10 cellular contexts compared by ENCODE assay signal in genomic region chr14:69684461-69685183, GRCh38.
A peak's percentile ranks its signal among the peaks of the same experiment; 100 is the strongest.
DNase-seq lines count a peak whose midpoint lies in the region; ATAC-seq and TF ChIP-seq lines count a peak whose summit lies in the region.
"Had no signal": no experiment of that assay in that cellular context is flagged by ENCODE, and none has a peak within 500 bp of the region (broad histone marks: within the 10 kb centered on the region; RNA-seq: fewer than 3 reads in every experiment).

No MANE protein-coding gene starts in this region.

- H3K4me3 Mint-ChIP-seq in activated CD4-positive, alpha-beta T cell treated with anti-CD3 and anti-CD28 coated beads, Interleukin-2, amount 10 ng/mL, durations not matched to agents 7 days and 5 days, result no peak overlapping the region
- no peak overlapping the region for H3K4me3 Mint-ChIP-seq in activated CD8-positive, alpha-beta T cell treated with anti-CD3 and anti-CD28 coated beads, Interleukin-2, amount 10 ng/mL, durations not matched to agents 7 days and 5 days
- H3K4me3 Mint-ChIP-seq in immature natural killer cell, result peak overlapping the region in 2 of 5 donors; percentile 17 to 42
- H3K4me3 Mint-ChIP-seq: mesothelial cell of epicardium had no signal

- peak overlapping the region; percentile 63 for H3K27ac Mint-ChIP-seq in activated CD4-positive, alpha-beta T cell treated with anti-CD3 and anti-CD28 coated beads, Interleukin-2, amount 10 ng/mL, durations not matched to agents 7 days and 5 days
- H3K27ac Mint-ChIP-seq in activated CD8-positive, alpha-beta T cell treated with anti-CD3 and anti-CD28 coated beads, Interleukin-2, amount 10 ng/mL, durations not matched to agents 7 days and 5 days, result peak overlapping the region; percentile 76
- peak overlapping the region; percentile 56 to 82 (median 70) for H3K27ac Mint-ChIP-seq in immature natural killer cell
- H3K27ac Mint-ChIP-seq: mesothelial cell of epicardium had no signal

- no peak for DNase-seq in activated CD4-positive, alpha-beta T cell treated with anti-CD3 and anti-CD28 coated beads, Interleukin-2, amount 10 ng/mL, durations not matched to agents 7 days and 5 days
- DNase-seq in activated CD4-positive, alpha-beta T cell treated with anti-CD3 and anti-CD28 coated beads for 48 hours, result no peak
- DNase-seq in activated CD8-positive, alpha-beta T cell treated with anti-CD3 and anti-CD28 coated beads, Interleukin-2, amount 10 ng/mL, durations not matched to agents 7 days and 5 days, result no peak
- no peak for DNase-seq in immature natural killer cell
- no peak for DNase-seq in suprapubic skin (ENCODE audit: low spot score in 2 of 2)
- no peak for DNase-seq in NCI-H1417 (lab: John Stamatoyannopoulos, UW)
- DNase-seq in COR-L47 (lab: John Stamatoyannopoulos, UW), result no peak
- DNase-seq in central memory CD4-positive, alpha-beta T cell, result no peak

- WGBS in suprapubic skin, result 47% methylated on average over 6 of the region's 6 CpGs

- no peaks in the 10 kb centered on the region for H3K9me3 Mint-ChIP-seq in activated CD4-positive, alpha-beta T cell treated with anti-CD3 and anti-CD28 coated beads, Interleukin-2, amount 10 ng/mL, durations not matched to agents 7 days and 5 days
- no peaks in the 10 kb centered on the region for H3K9me3 Mint-ChIP-seq in activated CD8-positive, alpha-beta T cell treated with anti-CD3 and anti-CD28 coated beads, Interleukin-2, amount 10 ng/mL, durations not matched to agents 7 days and 5 days (ENCODE audit: insufficient read depth)
- peaks cover 0 to 1% (median 0%) of the 10 kb centered on the region in 6 donors for H3K9me3 Mint-ChIP-seq in immature natural killer cell
- H3K9me3 Mint-ChIP-seq: mesothelial cell of epicardium had no signal

- no peaks in the 10 kb centered on the region for H3K9me3 ChIP-seq in suprapubic skin

- H3K27ac ChIP-seq in suprapubic skin, result peak overlapping the region; percentile 75
- H3K27ac ChIP-seq: HL-60 had no signal

- no peak for TF ChIP-seq EP300 in suprapubic skin (IDR thresholded peaks at IDR 0.05)

- TF ChIP-seq CTCF in suprapubic skin (IDR thresholded peaks at IDR 0.05), result no peak

- no peaks in the 10 kb centered on the region for H3K36me3 ChIP-seq in suprapubic skin

- POLR2A ChIA-PET in activated CD4-positive, alpha-beta T cell treated with anti-CD3 and anti-CD28 coated beads, Interleukin-2, amount 10 ng/mL, durations not matched to agents 7 days and 5 days (lab: Charles Lee), result interaction anchor here (0.5 kb wide), 1 partner anchor 488 kb away, joined by 4 read pairs; no protein-coding TSS in a partner anchor
- POLR2A ChIA-PET in activated CD8-positive, alpha-beta T cell treated with anti-CD3 and anti-CD28 coated beads, Interleukin-2, amount 10 ng/mL, durations not matched to agents 7 days and 5 days (lab: Charles Lee), result interaction anchor here (0.6 to 1.3 kb wide), 6 partner anchors 10 to 83 kb away, joined by 3 to 4 read pairs (median 4); partner anchors contain the start of gene SRSF5

- TF ChIP-seq POLR2A in suprapubic skin (IDR thresholded peaks at IDR 0.05), result no peak

- no peaks in the 10 kb centered on the region for H3K27me3 ChIP-seq in suprapubic skin

- peak; percentile 20 for ATAC-seq in activated CD8-positive, alpha-beta T cell treated with anti-CD3 and anti-CD28 coated beads, Interleukin-2, amount 10 ng/mL, durations not matched to agents 7 days and 5 days

- H3K4me3 ChIP-seq in suprapubic skin, result no peak overlapping the region

- H3K4me1 Mint-ChIP-seq in activated CD4-positive, alpha-beta T cell treated with anti-CD3 and anti-CD28 coated beads, Interleukin-2, amount 10 ng/mL, durations not matched to agents 7 days and 5 days, result peaks cover 76% of the 10 kb centered on the region
- H3K4me1 Mint-ChIP-seq in activated CD8-positive, alpha-beta T cell treated with anti-CD3 and anti-CD28 coated beads, Interleukin-2, amount 10 ng/mL, durations not matched to agents 7 days and 5 days (ENCODE audit: low read depth), result peaks cover 70% of the 10 kb centered on the region
- H3K4me1 Mint-ChIP-seq in immature natural killer cell, result peaks cover 76 to 90% of the 10 kb centered on the region in 2 donors

- no peaks in the 10 kb centered on the region for H3K27me3 Mint-ChIP-seq in activated CD4-positive, alpha-beta T cell treated with anti-CD3 and anti-CD28 coated beads, Interleukin-2, amount 10 ng/mL, durations not matched to agents 7 days and 5 days
- no peaks in the 10 kb centered on the region for H3K27me3 Mint-ChIP-seq in activated CD8-positive, alpha-beta T cell treated with anti-CD3 and anti-CD28 coated beads, Interleukin-2, amount 10 ng/mL, durations not matched to agents 7 days and 5 days (ENCODE audit: low read depth)
- peaks cover 0 to 3% (median 0%) of the 10 kb centered on the region in 3 donors for H3K27me3 Mint-ChIP-seq in immature natural killer cell (ENCODE audit: low read depth in 3 of 3)

- peaks cover 14% of the 10 kb centered on the region for H3K36me3 Mint-ChIP-seq in activated CD4-positive, alpha-beta T cell treated with anti-CD3 and anti-CD28 coated beads, Interleukin-2, amount 10 ng/mL, durations not matched to agents 7 days and 5 days (ENCODE audit: low read depth)
- H3K36me3 Mint-ChIP-seq in activated CD8-positive, alpha-beta T cell treated with anti-CD3 and anti-CD28 coated beads, Interleukin-2, amount 10 ng/mL, durations not matched to agents 7 days and 5 days (ENCODE audit: low read depth), result peaks cover 21% of the 10 kb centered on the region
- peaks cover 0 to 4% (median 0%) of the 10 kb centered on the region in 3 donors for H3K36me3 Mint-ChIP-seq in immature natural killer cell
- H3K36me3 Mint-ChIP-seq: mesothelial cell of epicardium had no signal

- peaks cover 80% of the 10 kb centered on the region for H3K4me1 ChIP-seq in suprapubic skin

- CTCF ChIA-PET in activated CD4-positive, alpha-beta T cell treated with anti-CD3 and anti-CD28 coated beads, Interleukin-2, amount 10 ng/mL, durations not matched to agents 7 days and 5 days (lab: Charles Lee), result interaction anchor here (0.8 to 1.8 kb wide), 6 partner anchors 8 to 76 kb away, joined by 3 to 6 read pairs (median 4); no protein-coding TSS in a partner anchor
- CTCF ChIA-PET in activated CD8-positive, alpha-beta T cell treated with anti-CD3 and anti-CD28 coated beads, Interleukin-2, amount 10 ng/mL, durations not matched to agents 7 days and 5 days (lab: Charles Lee), result interaction anchor here (0.9 to 1.7 kb wide), 2 partner anchors 10 to 12 kb away, joined by 3 read pairs; no protein-coding TSS in a partner anchor
